Comparison of ENCODE assay signal across 8 cellular contexts in genomic region chr1:180188103-180188506, GRCh38. TPM values are rescaled to one million over a fixed set of nuclear protein-coding genes. Genes with fewer than 3 reads are reported as not detected.
A peak's percentile ranks its signal among the peaks of the same experiment; 100 is the strongest.
DNase-seq lines count a peak whose midpoint lies in the region; ATAC-seq, FAIRE-seq and TF ChIP-seq lines count a peak whose summit lies in the region.

No MANE protein-coding gene starts in this region.

- peak overlapping the region; percentile 55 for H3K9ac ChIP-seq in BLaER1

- no peaks in the 10 kb centered on the region for H3K9me3 ChIP-seq in BLaER1

- intact Hi-C loops in left colon (cut with DNase I, micrococcal nuclease): no loop called here

- H3K27ac ChIP-seq in BLaER1 (peak overlapping the region; percentile 73), brain microvascular endothelial cell (no peak overlapping the region)

- H3K4me2 ChIP-seq in BLaER1: peak overlapping the region; percentile 85

- H3K4me3 ChIP-seq in BLaER1 (no peak overlapping the region), brain microvascular endothelial cell (ENCODE audit: low read depth, low read length) (no peak overlapping the region)

- in situ Hi-C loops in brain microvascular endothelial cell (cut with HindIII; ENCODE audit: low pct_ligation_motif_present, low sequenced_read_pairs): loop anchor here (25.0 kb wide), 1 partner anchor 326 kb away; no protein-coding TSS in a partner anchor

- H4K20me1 ChIP-seq in BLaER1: no peaks in the 10 kb centered on the region

- peak; percentile 40 for DNase-seq in GM18507 (ENCODE audit: extremely low spot score, insufficient read length, low read depth)
- DNase-seq in NCI-H226: peak; percentile 54
- DNase-seq in brain microvascular endothelial cell: peak; percentile 29
- DNase-seq in left colon: peak in 1 of 2 donors; percentile 68
- no peak for DNase-seq in mesenteric fat pad (ENCODE audit: low spot score)

- H3K36me3 ChIP-seq in BLaER1: peaks cover 52% of the 10 kb centered on the region
- peaks cover 74% of the 10 kb centered on the region for H3K36me3 ChIP-seq in brain microvascular endothelial cell (replicated peaks)

- TF ChIP-seq CTCF in brain microvascular endothelial cell (IDR thresholded peaks at IDR 0.05; ENCODE audit: low read depth, low read length, missing control alignments): peak; percentile 93

- no peak for FAIRE-seq in GM18507 (lab: Jason Lieb, UNC)

- ATAC-seq in left colon: peak; percentile 89
- ATAC-seq in GM19452 (IDR thresholded peaks at IDR 0.05; ENCODE audit: unreplicated experiment): no peak
- ATAC-seq in HG03342 (IDR thresholded peaks at IDR 0.05; ENCODE audit: unreplicated experiment): no peak

- H3K4me1 ChIP-seq in BLaER1: peaks cover 71% of the 10 kb centered on the region

- H3K27me3 ChIP-seq in BLaER1 (no peaks in the 10 kb centered on the region), brain microvascular endothelial cell (replicated peaks) (no peaks in the 10 kb centered on the region)

RNA-seq across cellular contexts. Expression of gene QSOX1, which starts 33.4 kb away (rescaled TPM):
- total RNA-seq in left colon (100 to 1,000 TPM; 254 to 280 TPM), mesenteric fat pad (104 TPM)

RNA-seq across cellular contexts. Expression of gene LHX4, which starts 42.0 kb away (rescaled TPM):
- total RNA-seq in left colon: 1 to 10 TPM in 1 of 2 donors, under 1 TPM in 1; 0.58 to 1.7 TPM
- total RNA-seq in mesenteric fat pad: 0.06 TPM
